24 cellular contexts compared by ENCODE assay signal in genomic region chr10:128001346-128001745, GRCh38.
DNase-seq lines count a peak whose midpoint lies in the region; ATAC-seq and TF ChIP-seq lines count a peak whose summit lies in the region.
"Had no signal": no experiment of that assay in that cellular context is flagged by ENCODE, and none has a peak within 500 bp of the region (broad histone marks: within the 10 kb centered on the region; RNA-seq: fewer than 3 reads in every experiment).

No MANE protein-coding gene starts in this region.

- H3K4me3 ChIP-seq in heart right ventricle, result no peak overlapping the region
- no peak overlapping the region for H3K4me3 ChIP-seq in neuronal stem cell (ENCODE audit: low read length in 2 of 2)
- H3K4me3 ChIP-seq in upper lobe of left lung, result no peak overlapping the region
- H3K4me3 ChIP-seq: A549, PC-9 had no signal

- H3K36me3 Mint-ChIP-seq in glutamatergic neuron (ENCODE audit: unreplicated experiment), result peaks cover 7% of the 10 kb centered on the region

- no peak overlapping the region for H3K9ac ChIP-seq in neuronal stem cell (ENCODE audit: low read depth, low read length, poor library complexity)

- H3K14ac ChIP-seq in neuronal stem cell (ENCODE audit: low read length), result no peak overlapping the region

- DNase-seq in heart right ventricle, result no peak
- no peak for DNase-seq in left ventricle myocardium superior
- no peak for DNase-seq in glutamatergic neuron
- DNase-seq in neuronal stem cell (ENCODE audit: low spot score), result no peak
- no peak for DNase-seq in upper lobe of left lung
- DNase-seq in NCI-H1417 (lab: John Stamatoyannopoulos, UW), result no peak
- DNase-seq in dermis blood vessel endothelial cell, result no peak
- DNase-seq in KBM-7, result no peak
- DNase-seq: DMS53, GDM1, GOT3, HCEC 1CT, KG1, NCI-H1092 treated with DMSO at 0.1 percent for 48 hours, NCI-H146, NCI-H2029, NCI-H2227 treated with DMSO at 0.1 percent for 48 hours, NCI-H510A treated with DMSO at 0.1 percent for 48 hours, NCI-H748 treated with DMSO at 0.1 percent for 48 hours, RPMI8226 had no signal

- peaks cover 40% of the 10 kb centered on the region for H3K4me1 Mint-ChIP-seq in glutamatergic neuron (ENCODE audit: low read depth, unreplicated experiment)

- peak overlapping the region; percentile 22 for H3K23ac ChIP-seq in neuronal stem cell (ENCODE audit: low read depth, low read length, poor library complexity)

- H2AK5ac ChIP-seq in neuronal stem cell (ENCODE audit: low read depth, low read length), result no peak overlapping the region

- no peak overlapping the region for H3K4ac ChIP-seq in neuronal stem cell (ENCODE audit: low read length)

- ATAC-seq in heart right ventricle (peak in 2 of 8 donors; percentile 1 to 5), left ventricle myocardium superior (no peak), upper lobe of left lung (ENCODE audit: low FRiP score in 2 of 2) (no peak)

- WGBS in heart right ventricle, 2 donors, result 84 to 92% methylated on average over 10 of the region's 10 CpGs
- WGBS in neuronal stem cell (ENCODE audit: extremely low coverage in 2 of 2, insufficient read length in 2 of 2, insufficient replicate concordance in 1 of 2), 2 donors, result no CpG with 5 or more reads among the region's 10 CpGs
- WGBS in upper lobe of left lung, 2 donors, result 90 to 94% methylated on average over 10 of the region's 10 CpGs

- no peak for TF ChIP-seq EP300 in upper lobe of left lung (IDR thresholded peaks at IDR 0.05)

- H3K18ac ChIP-seq in neuronal stem cell (ENCODE audit: low read length), result no peak overlapping the region

- H3K4me3 Mint-ChIP-seq in glutamatergic neuron (ENCODE audit: unreplicated experiment), result peak overlapping the region; percentile 68
- H3K4me3 Mint-ChIP-seq: B cell, CD14-positive monocyte had no signal

- peaks cover 4% of the 10 kb centered on the region for H3K9me3 Mint-ChIP-seq in glutamatergic neuron (ENCODE audit: unreplicated experiment)
- H3K9me3 Mint-ChIP-seq: CD14-positive monocyte had no signal

- no peaks in the 10 kb centered on the region for H3K79me1 ChIP-seq in neuronal stem cell (ENCODE audit: low read depth, low read length)

- no peak overlapping the region for H2BK5ac ChIP-seq in neuronal stem cell (ENCODE audit: low read length)

- intact Hi-C loops in heart right ventricle (cut with DNase I), result loop anchor here in 1 of 10 donors (10.0 kb wide), 1 partner anchor 287 kb away; no protein-coding TSS in a partner anchor
- intact Hi-C loops in left ventricle myocardium superior (cut with micrococcal nuclease), result no loop called here

- in situ Hi-C loops in KBM-7 (cut with MboI; ENCODE audit: low pct_unique_long_range_greater_than_20kb, low sequenced_read_pairs), result loop anchor here (25.0 kb wide), 1 partner anchor 89 kb away; the partner anchor contains the start of gene PTPRE

- TF ChIP-seq CTCF in heart right ventricle (IDR thresholded peaks at IDR 0.05) (no peak), glutamatergic neuron (IDR thresholded peaks at IDR 0.05; ENCODE audit: partially characterized antibody, unreplicated experiment) (no peak), upper lobe of left lung (IDR thresholded peaks at IDR 0.05) (no peak)

- no peak overlapping the region for H2BK12ac ChIP-seq in neuronal stem cell (ENCODE audit: low read length)

- no peak overlapping the region for H3K27ac Mint-ChIP-seq in glutamatergic neuron (ENCODE audit: unreplicated experiment)
- H3K27ac Mint-ChIP-seq: B cell had no signal

- H2BK120ac ChIP-seq in neuronal stem cell (ENCODE audit: low read depth, low read length), result no peak overlapping the region

- no peak overlapping the region for H4K91ac ChIP-seq in neuronal stem cell (ENCODE audit: low read depth, low read length, poor library complexity)

- no peaks in the 10 kb centered on the region for H3K9me3 ChIP-seq in heart right ventricle
- no peaks in the 10 kb centered on the region for H3K9me3 ChIP-seq in neuronal stem cell (replicated peaks in 1 of 2; ENCODE audit: control insufficient read depth in 2 of 2, insufficient read depth in 1 of 2, low read depth in 1 of 2, low read length in 2 of 2)
- H3K9me3 ChIP-seq in upper lobe of left lung, result no peaks in the 10 kb centered on the region
- H3K9me3 ChIP-seq: A549 had no signal

- peaks cover 2% of the 10 kb centered on the region for H3K27me3 Mint-ChIP-seq in glutamatergic neuron (ENCODE audit: unreplicated experiment)

- no peak overlapping the region for H2AFZ ChIP-seq in neuronal stem cell (ENCODE audit: low read length)
- H2AFZ ChIP-seq: PC-9 had no signal

- no peak overlapping the region for H3K4me2 ChIP-seq in neuronal stem cell (ENCODE audit: insufficient read depth, low read length, poor library complexity, severe bottlenecking)
- H3K4me2 ChIP-seq: A549, PC-9 had no signal

- H3K36me3 ChIP-seq in heart right ventricle, result no peaks in the 10 kb centered on the region
- H3K36me3 ChIP-seq in neuronal stem cell (replicated peaks in 1 of 2; ENCODE audit: control insufficient read depth in 2 of 2, insufficient read depth in 2 of 2, low read length in 2 of 2), result no peaks in the 10 kb centered on the region
- H3K36me3 ChIP-seq in upper lobe of left lung, result no peaks in the 10 kb centered on the region

- H3K4me1 ChIP-seq in heart right ventricle, result peaks cover 12 to 71% (median 56%) of the 10 kb centered on the region in 9 donors
- peaks cover 6 to 12% of the 10 kb centered on the region in 2 donors for H3K4me1 ChIP-seq in neuronal stem cell (ENCODE audit: control insufficient read depth in 2 of 2, insufficient read depth in 1 of 2, low read depth in 1 of 2, low read length in 2 of 2)
- H3K4me1 ChIP-seq in upper lobe of left lung, result peaks cover 17 to 29% (median 25%) of the 10 kb centered on the region in 4 donors
- H3K4me1 ChIP-seq: A549 had no signal

- H4K8ac ChIP-seq in neuronal stem cell (ENCODE audit: low read depth, low read length), result no peak overlapping the region

- no peak overlapping the region for H2BK15ac ChIP-seq in neuronal stem cell (ENCODE audit: low read length)

- H3K27ac ChIP-seq in heart right ventricle (peak overlapping the region in 9 of 10 donors; percentile 20 to 85 (median 62)), neuronal stem cell (replicated peaks; ENCODE audit: low read length) (no peak overlapping the region), upper lobe of left lung (peak overlapping the region; percentile 1 to 54 (median 16))
- H3K27ac ChIP-seq: A549, PC-9 had no signal

- no peaks in the 10 kb centered on the region for H3K27me3 ChIP-seq in heart right ventricle
- H3K27me3 ChIP-seq in neuronal stem cell (ENCODE audit: control insufficient read depth in 3 of 3, insufficient read depth in 3 of 3, low read depth in 1 of 3, low read length in 3 of 3), result peaks cover 0 to 16% (median 0%) of the 10 kb centered on the region in 3 experiments
- no peaks in the 10 kb centered on the region for H3K27me3 ChIP-seq in upper lobe of left lung

- no peak for TF ChIP-seq POLR2A in upper lobe of left lung (IDR thresholded peaks at IDR 0.05)
